In genomic region chr11:118099838-118100570, GRCh38 we compare ENCODE assay signal across 13 cellular contexts. TPM values are rescaled to one million over a fixed set of nuclear protein-coding genes. Genes with fewer than 3 reads are reported as not detected.
DNase-seq lines count a peak whose midpoint lies in the region; ATAC-seq and TF ChIP-seq lines count a peak whose summit lies in the region.
"Had no signal": no experiment of that assay in that cellular context is flagged by ENCODE, and none has a peak within 500 bp of the region (broad histone marks: within the 10 kb centered on the region; RNA-seq: fewer than 3 reads in every experiment).

No MANE protein-coding gene starts in this region.

- no peaks in the 10 kb centered on the region for H3K79me2 ChIP-seq in neural progenitor cell (ENCODE audit: low read depth)

- no peak for TF ChIP-seq POLR2A in gastrocnemius medialis (IDR thresholded peaks at IDR 0.05)

- no peaks in the 10 kb centered on the region for H3F3A ChIP-seq in neural progenitor cell (ENCODE audit: low read depth)

- no peaks in the 10 kb centered on the region for H3K36me3 Mint-ChIP-seq in neural progenitor cell

- no peak overlapping the region for H3K9ac ChIP-seq in neural progenitor cell

- no peak overlapping the region for H2AFZ ChIP-seq in neural progenitor cell (replicated peaks)

- intact Hi-C loops in gastrocnemius medialis (cut with DNase I; ENCODE audit: low total_unique reads) = no loop called here

- H3K4me2 ChIP-seq in neural progenitor cell = no peak overlapping the region

- H3K4me3 ChIP-seq in right atrium auricular region = no peak overlapping the region
- H3K4me3 ChIP-seq in gastrocnemius medialis = no peak overlapping the region
- no peak overlapping the region for H3K4me3 ChIP-seq in neural progenitor cell

- no peak overlapping the region for H3K27ac Mint-ChIP-seq in neural progenitor cell
- H3K27ac Mint-ChIP-seq: B cell; CD4-positive, alpha-beta T cell had no signal

- no peaks in the 10 kb centered on the region for H4K20me1 ChIP-seq in neural progenitor cell (ENCODE audit: low read depth)

- H3K4me3 Mint-ChIP-seq in neural progenitor cell = no peak overlapping the region
- H3K4me3 Mint-ChIP-seq: B cell; CD4-positive, alpha-beta T cell had no signal

- ATAC-seq in gastrocnemius medialis (peak; percentile 86 to 87), GM18519 (IDR thresholded peaks at IDR 0.05; ENCODE audit: low FRiP score, unreplicated experiment) (no peak), GM19023 (IDR thresholded peaks at IDR 0.05; ENCODE audit: unreplicated experiment) (no peak)

- no peak for TF ChIP-seq CTCF in right atrium auricular region (IDR thresholded peaks at IDR 0.05)
- no peak for TF ChIP-seq CTCF in gastrocnemius medialis (IDR thresholded peaks at IDR 0.05 in 4 of 5, conservative IDR thresholded peaks at IDR 0.05 in 1 of 5)
- TF ChIP-seq CTCF in neural progenitor cell (IDR thresholded peaks at IDR 0.05) = no peak

- no peaks in the 10 kb centered on the region for H3K27me3 ChIP-seq in right atrium auricular region
- no peaks in the 10 kb centered on the region for H3K27me3 ChIP-seq in gastrocnemius medialis
- H3K27me3 ChIP-seq in neural progenitor cell = no peaks in the 10 kb centered on the region

- in situ Hi-C loops in gastrocnemius medialis (cut with MboI; ENCODE audit: low sequenced_read_pairs in 4 of 4) = no loop called here

- H3K36me3 ChIP-seq in right atrium auricular region (no peaks in the 10 kb centered on the region), gastrocnemius medialis (no peaks in the 10 kb centered on the region), neural progenitor cell (no peaks in the 10 kb centered on the region)

- peaks cover 0 to 16% of the 10 kb centered on the region in 2 donors for H3K4me1 ChIP-seq in right atrium auricular region
- peaks cover 13 to 24% of the 10 kb centered on the region in 2 donors for H3K4me1 ChIP-seq in gastrocnemius medialis
- H3K4me1 ChIP-seq in neural progenitor cell = peaks cover 19% of the 10 kb centered on the region

- no peaks in the 10 kb centered on the region for H3K9me3 Mint-ChIP-seq in neural progenitor cell
- H3K9me3 Mint-ChIP-seq: CD4-positive, alpha-beta T cell had no signal

- peak overlapping the region; percentile 55 for H3K27ac ChIP-seq in caudate nucleus (ENCODE audit: low read depth, low read length)
- peak overlapping the region; percentile 53 to 69 for H3K27ac ChIP-seq in right atrium auricular region
- peak overlapping the region in 3 of 4 donors; percentile 9 to 71 (median 31) for H3K27ac ChIP-seq in gastrocnemius medialis
- H3K27ac ChIP-seq in neural progenitor cell = no peak overlapping the region

- DNase-seq in OCI-M1 (lab: John Stamatoyannopoulos, UW) (peak; percentile 52), caudate nucleus (lab: John Stamatoyannopoulos, UW) (peak in 1 of 61 donors; percentile 38), right atrium auricular region (ENCODE audit: low spot score) (no peak), gastrocnemius medialis (peak; percentile 36 to 70), neural progenitor cell (ENCODE audit: low spot score) (no peak)
- DNase-seq: Calu3; CD4-positive, alpha-beta T cell; NK-92 treated with Interleukin-12 subunit alpha and Interleukin-12 subunit beta, amount 100 ng/mL, for 24 hours had no signal

- H3K27me3 Mint-ChIP-seq in neural progenitor cell (ENCODE audit: insufficient read depth, low read depth) = peaks cover 23% of the 10 kb centered on the region
- H3K27me3 Mint-ChIP-seq: CD4-positive, alpha-beta T cell had no signal

- H3K4me1 Mint-ChIP-seq in neural progenitor cell = peaks cover 17% of the 10 kb centered on the region
- H3K4me1 Mint-ChIP-seq: B cell had no signal

- H3K9me3 ChIP-seq in right atrium auricular region (no peaks in the 10 kb centered on the region), gastrocnemius medialis (no peaks in the 10 kb centered on the region), neural progenitor cell (ENCODE audit: low read depth) (no peaks in the 10 kb centered on the region)

RNA-seq across cellular contexts. Expression of gene SMIM35, which starts 13.2 kb away (rescaled TPM):
- not detected for total RNA-seq in right atrium auricular region
- total RNA-seq in gastrocnemius medialis = not detected
- not detected in 2 replicates for total RNA-seq in neural progenitor cell (ENCODE audit: low replicate concordance)
- total RNA-seq: Calu3, H7, LHCN-M2 had no signal

RNA-seq across cellular contexts. Expression of gene TMPRSS4, which starts 23.1 kb away (rescaled TPM):
- not detected for total RNA-seq in right atrium auricular region
- total RNA-seq in gastrocnemius medialis = 1 to 10 TPM in 1 of 4 donors, not detected in 3; 1.1 TPM
- total RNA-seq in neural progenitor cell (ENCODE audit: low replicate concordance) = not detected in 2 replicates
- total RNA-seq: B cell; CD4-positive, alpha-beta T cell; LHCN-M2 had no signal

RNA-seq across cellular contexts. Expression of gene SCN4B, which starts 52.6 kb away (rescaled TPM):
- total RNA-seq in right atrium auricular region (10 to 100 TPM in 1 of 2 donors, 1 to 10 TPM in 1; 2.5 to 11.8 TPM), gastrocnemius medialis (10 to 100 TPM in 1 of 4 donors, 1 to 10 TPM in 3; 3.5 to 16.3 (median 6.5) TPM), neural progenitor cell (ENCODE audit: low replicate concordance) (3.6 and 7.1 TPM in 2 replicates)
- total RNA-seq: B cell; Calu3; CD4-positive, alpha-beta T cell; LHCN-M2 had no signal

Comparison
In these comparisons a context has a peak if more than half of its experiments do, and no peak if none do; other contexts are left out.
1. DNase-seq: peak in OCI-M1 (single experiment) and gastrocnemius medialis (2 of 2); none in right atrium auricular region (single experiment) and neural progenitor cell (single experiment).
2. ATAC-seq: peak in gastrocnemius medialis (2 of 2); none in GM18519 (single experiment) and GM19023 (single experiment).